In genomic region chr11:93984205-93984586, GRCh38 we compare ENCODE assay signal across 22 cellular contexts. TPM values are rescaled to one million over a fixed set of nuclear protein-coding genes. Genes with fewer than 3 reads are reported as not detected.
"Had no signal": no experiment of that assay in that cellular context is flagged by ENCODE, and none has a peak within 500 bp of the region (broad histone marks: within the 10 kb centered on the region; RNA-seq: fewer than 3 reads in every experiment).

No MANE protein-coding gene starts in this region.

- H3K27ac ChIP-seq: adrenal gland, tibial artery had no signal

- H3K4me1 ChIP-seq: adrenal gland, tibial artery had no signal

- H3K36me3 ChIP-seq: adrenal gland, tibial artery had no signal

- DNase-seq: activated CD4-positive, alpha-beta T cell treated with anti-CD3 and anti-CD28 coated beads for 1 hour; activated CD4-positive, alpha-beta T cell treated with anti-CD3 and anti-CD28 coated beads, Interleukin-2, amount 50 U/mL, for 4 hours; activated CD8-positive, alpha-beta memory T cell treated with anti-CD3 and anti-CD28 coated beads, Interleukin-2, amount 10 ng/mL, durations not matched to agents 7 days and 5 days; activated naive CD4-positive, alpha-beta T cell treated with anti-CD3 and anti-CD28 coated beads, Interleukin-2, amount 10 ng/mL, durations not matched to agents 7 days and 5 days; activated T-cell treated with anti-CD3 and anti-CD28 coated beads, Interleukin-2, amount 50 U/mL, for 24 hours; adrenal gland; glutamatergic neuron; hypothalamus; left ventricle myocardium superior; natural killer cell; retina; stimulated activated CD4-positive, alpha-beta T cell treated with anti-CD3 and anti-CD28 coated beads, Interleukin-4, amount 100 ng/mL, for 1 hour; stimulated activated naive B cell treated with anti-CD40 and anti-IgM and Interleukin-4, amounts not matched to agents 10 μg/mL and 1 μg/mL and 100 μg/mL, for 72 hours; T-cell; T1000; tibial artery had no signal

- H3K27me3 ChIP-seq: adrenal gland, tibial artery had no signal

- FAIRE-seq: colon, endometrium, urothelium cell line had no signal

- H3K9me3 ChIP-seq: adrenal gland, tibial artery had no signal

- H3K4me3 ChIP-seq: adrenal gland, tibial artery had no signal

RNA-seq across cellular contexts. Expression of gene HEPHL1, which starts 37.0 kb away (rescaled TPM):
- total RNA-seq: activated CD8-positive, alpha-beta memory T cell treated with anti-CD3 and anti-CD28 coated beads, Interleukin-2, amount 10 ng/mL, durations not matched to agents 7 days and 5 days; adrenal gland; cardiac septum; fibroblast of lung; kidney epithelial cell; left ventricle myocardium superior; natural killer cell; T-cell had no signal
- polyA plus RNA-seq: adrenal gland, fibroblast of lung had no signal
